ENCODE assay signal across 8 cellular contexts in the genomic region with DNA sequence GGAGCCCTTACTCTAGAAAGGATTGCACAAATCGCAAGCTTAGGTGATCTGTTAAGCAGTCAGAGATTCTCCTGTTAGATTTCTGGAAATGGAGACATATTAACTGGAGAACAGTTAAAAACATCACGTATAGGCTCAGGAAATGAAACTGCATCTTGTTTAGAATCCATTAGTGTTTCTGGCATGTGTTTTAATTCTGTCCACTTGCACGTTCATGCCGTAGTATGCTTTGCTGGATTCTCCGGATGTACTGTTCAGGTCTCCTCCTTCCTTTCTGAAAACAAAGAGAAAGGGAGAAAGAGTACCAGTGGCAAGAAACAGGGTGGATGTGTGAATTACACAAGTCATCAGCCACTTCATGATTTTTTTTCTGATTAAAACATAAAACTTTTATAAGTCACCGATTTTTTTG. TPM values are rescaled to one million over a fixed set of nuclear protein-coding genes. Genes with fewer than 3 reads are reported as not detected.
A peak's percentile ranks its signal among the peaks of the same experiment; 100 is the strongest.
DNase-seq lines count a peak whose midpoint lies in the region; ATAC-seq, FAIRE-seq and TF ChIP-seq lines count a peak whose summit lies in the region.

No MANE protein-coding gene starts in this region.

- FAIRE-seq in astrocyte (lab: Jason Lieb, UNC), result peak; percentile 49

- no peak for TF ChIP-seq EP300 in tibial nerve (IDR thresholded peaks at IDR 0.05)

- peak overlapping the region; percentile 87 for H3K4me2 ChIP-seq in astrocyte (ENCODE audit: low read length)

- intact Hi-C loops in CD8-positive, alpha-beta T cell (cut with DNase I, micrococcal nuclease), result loop anchor here (5.0 to 10.0 kb wide), 8 partner anchors 156 to 1966 kb away; a partner anchor contains a TSS

- H3K27me3 Mint-ChIP-seq in CD8-positive, alpha-beta T cell (ENCODE audit: low read depth), result peaks cover 32% of the 10 kb centered on the region
- H3K27me3 Mint-ChIP-seq in astrocyte (ENCODE audit: low read depth, unreplicated experiment), result no peaks in the 10 kb centered on the region

- peaks cover 59% of the 10 kb centered on the region for H3K4me1 Mint-ChIP-seq in CD8-positive, alpha-beta T cell (ENCODE audit: low read depth)
- peaks cover 20% of the 10 kb centered on the region for H3K4me1 Mint-ChIP-seq in astrocyte (ENCODE audit: low read depth, unreplicated experiment)

- H3K36me3 Mint-ChIP-seq in CD8-positive, alpha-beta T cell, result peaks cover 5% of the 10 kb centered on the region
- peaks cover 2% of the 10 kb centered on the region for H3K36me3 Mint-ChIP-seq in astrocyte (ENCODE audit: low read depth, unreplicated experiment)

- peak overlapping the region; percentile 10 for H3K27ac ChIP-seq in CD8-positive, alpha-beta T cell (ENCODE audit: low read depth, low read length)
- no peak overlapping the region for H3K27ac ChIP-seq in HL-60 (replicated peaks)
- peak overlapping the region; percentile 84 for H3K27ac ChIP-seq in astrocyte (ENCODE audit: low read depth, low read length)
- peak overlapping the region; percentile 25 to 48 for H3K27ac ChIP-seq in liver (ENCODE audit: low read depth in 1 of 2, low read length in 2 of 2)
- H3K27ac ChIP-seq in tibial nerve, result peak overlapping the region; percentile 85 to 97 (median 92)

- 1% methylated on average over 6 of the region's 6 CpGs for WGBS in liver
- WGBS in tibial nerve, 2 donors, result 0 to 1% methylated on average over 6 of the region's 6 CpGs

- peak overlapping the region; percentile 98 for H3K9ac ChIP-seq in astrocyte (ENCODE audit: low read length)
- peak overlapping the region; percentile 52 to 75 for H3K9ac ChIP-seq in liver (ENCODE audit: low read depth in 1 of 2, low read length in 2 of 2)

- no peak for TF ChIP-seq POLR2A in tibial nerve (IDR thresholded peaks at IDR 0.05)

- no peak for TF ChIP-seq RAD21 in liver (IDR thresholded peaks at IDR 0.05)

- CTCF ChIA-PET in CD8-positive, alpha-beta T cell (lab: Charles Lee), result interaction anchor here (0.6 to 3.0 kb wide), 3 partner anchors 25 to 96 kb away, joined by 3 to 21 read pairs (median 4); no protein-coding TSS in a partner anchor

- no peak for ATAC-seq in CD8-positive, alpha-beta T cell
- no peak for ATAC-seq in HG02763 (IDR thresholded peaks at IDR 0.05; ENCODE audit: unreplicated experiment)

- DNase-seq in CD8-positive, alpha-beta T cell, result no peak
- DNase-seq in HL-60 (ENCODE audit: low read depth in 1 of 2, low spot score in 1 of 2), result no peak
- DNase-seq in astrocyte (ENCODE audit: low read depth), result peak; percentile 48
- DNase-seq in tibial nerve (ENCODE audit: low spot score in 2 of 2), result no peak
- no peak for DNase-seq in DMS153 (lab: John Stamatoyannopoulos, UW)
- no peak for DNase-seq in putamen (ENCODE audit: low spot score)

- peaks cover 49% of the 10 kb centered on the region for H3K4me1 ChIP-seq in CD8-positive, alpha-beta T cell (ENCODE audit: insufficient read depth, low read length)
- H3K4me1 ChIP-seq in astrocyte (ENCODE audit: insufficient read depth, low read length) (peaks cover 13% of the 10 kb centered on the region), liver (ENCODE audit: control insufficient read depth in 4 of 4, insufficient read depth in 4 of 4, low read length in 3 of 4) (peaks cover 9 to 70% (median 49%) of the 10 kb centered on the region in 4 donors), tibial nerve (peaks cover 0 to 42% (median 10%) of the 10 kb centered on the region in 4 donors)

- no peaks in the 10 kb centered on the region for H3K9me3 Mint-ChIP-seq in CD8-positive, alpha-beta T cell
- no peaks in the 10 kb centered on the region for H3K9me3 Mint-ChIP-seq in astrocyte (ENCODE audit: unreplicated experiment)

- H3K9me3 ChIP-seq in CD8-positive, alpha-beta T cell (ENCODE audit: low read length), result no peaks in the 10 kb centered on the region
- H3K9me3 ChIP-seq in astrocyte (ENCODE audit: insufficient read depth, low read depth, low read length) (no peaks in the 10 kb centered on the region), liver (ENCODE audit: control insufficient read depth in 4 of 4, low read length in 3 of 4) (no peaks in the 10 kb centered on the region), tibial nerve (no peaks in the 10 kb centered on the region)

- peaks cover 62% of the 10 kb centered on the region for H3K79me2 ChIP-seq in astrocyte (ENCODE audit: insufficient read depth, low read length)

- no peak for TF ChIP-seq CTCF in CD8-positive, alpha-beta T cell (IDR thresholded peaks at IDR 0.05)
- TF ChIP-seq CTCF in HL-60 (IDR thresholded peaks at IDR 0.05; ENCODE audit: insufficient read depth, low read length), result no peak
- TF ChIP-seq CTCF in astrocyte (IDR thresholded peaks at IDR 0.05; ENCODE audit: insufficient read depth, low read depth, low read length), result no peak
- TF ChIP-seq CTCF in liver (IDR thresholded peaks at IDR 0.05; ENCODE audit: low read depth, low read length, missing input control), result no peak
- no peak for TF ChIP-seq CTCF in tibial nerve (IDR thresholded peaks at IDR 0.05)

- peaks cover 17% of the 10 kb centered on the region for H4K20me1 ChIP-seq in astrocyte (ENCODE audit: insufficient read depth, low read length)

- POLR2A ChIA-PET in CD8-positive, alpha-beta T cell (lab: Charles Lee), result interaction anchor here (0.6 to 2.9 kb wide), 5 partner anchors 14 to 1587 kb away, joined by 3 to 15 read pairs (median 4); a partner anchor contains a TSS

- peak overlapping the region; percentile 43 for H3K4me3 ChIP-seq in CD8-positive, alpha-beta T cell (ENCODE audit: low read depth, low read length)
- peak overlapping the region; percentile 35 for H3K4me3 ChIP-seq in HL-60 (replicated peaks; ENCODE audit: insufficient read depth, low read length)
- peak overlapping the region; percentile 79 for H3K4me3 ChIP-seq in astrocyte (ENCODE audit: insufficient read depth, low read depth, low read length)
- H3K4me3 ChIP-seq in liver (ENCODE audit: low read depth in 1 of 3, low read length in 3 of 3), result peak overlapping the region; percentile 47 to 78 (median 77)
- H3K4me3 ChIP-seq in tibial nerve, result peak overlapping the region; percentile 58 to 89 (median 62)

- H3K4me3 Mint-ChIP-seq in CD8-positive, alpha-beta T cell, result peak overlapping the region; percentile 93
- peak overlapping the region; percentile 99 for H3K4me3 Mint-ChIP-seq in astrocyte (ENCODE audit: unreplicated experiment)

- H3K36me3 ChIP-seq in CD8-positive, alpha-beta T cell (ENCODE audit: insufficient read depth, low read length), result no peaks in the 10 kb centered on the region
- H3K36me3 ChIP-seq in astrocyte (ENCODE audit: insufficient read depth, low read length) (no peaks in the 10 kb centered on the region), liver (ENCODE audit: control insufficient read depth in 4 of 4, insufficient read depth in 3 of 4, low read depth in 1 of 4, low read length in 3 of 4) (no peaks in the 10 kb centered on the region), tibial nerve (no peaks in the 10 kb centered on the region)

- peak overlapping the region; percentile 24 for H3K27ac Mint-ChIP-seq in CD8-positive, alpha-beta T cell
- peak overlapping the region; percentile 99 for H3K27ac Mint-ChIP-seq in astrocyte (ENCODE audit: unreplicated experiment)

- H2AFZ ChIP-seq in astrocyte (ENCODE audit: low read depth, low read length), result peak overlapping the region; percentile 6

- no peaks in the 10 kb centered on the region for H3K27me3 ChIP-seq in CD8-positive, alpha-beta T cell (ENCODE audit: insufficient read depth, low read length)
- H3K27me3 ChIP-seq in HL-60 (ENCODE audit: insufficient read depth, poor library complexity, severe bottlenecking) (peaks cover 24% of the 10 kb centered on the region), astrocyte (ENCODE audit: insufficient read depth, low read length) (no peaks in the 10 kb centered on the region), liver (ENCODE audit: control insufficient read depth in 4 of 4, insufficient read depth in 4 of 4, low read length in 3 of 4) (peaks cover 0 to 2% (median 0%) of the 10 kb centered on the region in 4 donors), tibial nerve (no peaks in the 10 kb centered on the region)

TF ChIP-seq in liver, 16 proteins besides CTCF, POLR2A, EP300 and RAD21 (continues in another document):
- TF ChIP-seq YY1 (IDR thresholded peaks at IDR 0.05), result peak; percentile 3
- no peak for TF ChIP-seq JUND (IDR thresholded peaks at IDR 0.05)
- TF ChIP-seq, protein P1, sequence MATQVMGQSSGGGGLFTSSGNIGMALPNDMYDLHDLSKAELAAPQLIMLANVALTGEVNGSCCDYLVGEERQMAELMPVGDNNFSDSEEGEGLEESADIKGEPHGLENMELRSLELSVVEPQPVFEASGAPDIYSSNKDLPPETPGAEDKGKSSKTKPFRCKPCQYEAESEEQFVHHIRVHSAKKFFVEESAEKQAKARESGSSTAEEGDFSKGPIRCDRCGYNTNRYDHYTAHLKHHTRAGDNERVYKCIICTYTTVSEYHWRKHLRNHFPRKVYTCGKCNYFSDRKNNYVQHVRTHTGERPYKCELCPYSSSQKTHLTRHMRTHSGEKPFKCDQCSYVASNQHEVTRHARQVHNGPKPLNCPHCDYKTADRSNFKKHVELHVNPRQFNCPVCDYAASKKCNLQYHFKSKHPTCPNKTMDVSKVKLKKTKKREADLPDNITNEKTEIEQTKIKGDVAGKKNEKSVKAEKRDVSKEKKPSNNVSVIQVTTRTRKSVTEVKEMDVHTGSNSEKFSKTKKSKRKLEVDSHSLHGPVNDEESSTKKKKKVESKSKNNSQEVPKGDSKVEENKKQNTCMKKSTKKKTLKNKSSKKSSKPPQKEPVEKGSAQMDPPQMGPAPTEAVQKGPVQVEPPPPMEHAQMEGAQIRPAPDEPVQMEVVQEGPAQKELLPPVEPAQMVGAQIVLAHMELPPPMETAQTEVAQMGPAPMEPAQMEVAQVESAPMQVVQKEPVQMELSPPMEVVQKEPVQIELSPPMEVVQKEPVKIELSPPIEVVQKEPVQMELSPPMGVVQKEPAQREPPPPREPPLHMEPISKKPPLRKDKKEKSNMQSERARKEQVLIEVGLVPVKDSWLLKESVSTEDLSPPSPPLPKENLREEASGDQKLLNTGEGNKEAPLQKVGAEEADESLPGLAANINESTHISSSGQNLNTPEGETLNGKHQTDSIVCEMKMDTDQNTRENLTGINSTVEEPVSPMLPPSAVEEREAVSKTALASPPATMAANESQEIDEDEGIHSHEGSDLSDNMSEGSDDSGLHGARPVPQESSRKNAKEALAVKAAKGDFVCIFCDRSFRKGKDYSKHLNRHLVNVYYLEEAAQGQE (IDR thresholded peaks at IDR 0.05), result no peak

RNA-seq across cellular contexts. Expression of a gene that starts 2.5 kb away (rescaled TPM):
- total RNA-seq in CD8-positive, alpha-beta T cell, result 1 to 10 TPM; 5.8 to 6.6 TPM
- 42.8 and 48.7 TPM in 2 replicates for total RNA-seq in astrocyte
- 1 to 10 TPM; 2.5 to 5.3 TPM for total RNA-seq in liver
- polyA plus RNA-seq in liver, result 1 to 10 TPM; 3.0 TPM
- total RNA-seq in tibial nerve, result 10 to 100 TPM; 31.8 to 43.1 (median 36.6) TPM
